ENCODE assay signal across 31 cellular contexts in the genomic region with DNA sequence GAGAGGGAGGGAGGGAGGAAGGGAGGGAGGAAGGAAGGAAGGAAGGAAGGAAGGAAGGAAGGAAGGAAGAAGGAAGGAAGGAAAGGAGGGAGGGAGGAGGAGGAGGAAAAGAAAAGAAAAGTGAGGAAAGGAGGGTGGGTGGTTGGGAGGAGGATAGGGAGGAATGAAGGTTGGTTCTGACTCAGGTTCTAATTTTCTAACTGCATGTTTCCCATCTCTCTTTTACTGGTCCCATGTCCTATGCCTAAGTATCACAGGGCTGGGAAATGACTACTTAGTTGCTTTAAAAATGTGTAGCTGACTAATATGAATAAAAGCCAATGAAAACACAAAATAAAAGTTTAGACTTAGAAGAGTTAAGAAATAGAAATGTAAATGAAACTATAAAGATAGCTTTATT.
A peak's percentile ranks its signal among the peaks of the same experiment; 100 is the strongest.
DNase-seq lines count a peak whose midpoint lies in the region; ATAC-seq, FAIRE-seq and TF ChIP-seq lines count a peak whose summit lies in the region.
"Had no signal": no experiment of that assay in that cellular context is flagged by ENCODE, and none has a peak within 500 bp of the region (broad histone marks: within the 10 kb centered on the region; RNA-seq: fewer than 3 reads in every experiment).

No MANE protein-coding gene starts in this region.

- H3K27ac ChIP-seq in HepG2 (ENCODE audit: extremely low read length, insufficient read depth, low read length) (no peak overlapping the region), right lobe of liver (no peak overlapping the region), SK-N-MC (peak overlapping the region; percentile 98), K562 (ENCODE audit: extremely low read depth, low read depth, low read length) (no peak overlapping the region)
- H3K27ac ChIP-seq: 22Rv1; A549; BLaER1; BLaER1 treated with 17β-estradiol and CSF1 and Interleukin-3, amounts not matched to agents 10 nM and 100 nM; C4-2B had no signal

- TF ChIP-seq POLR2A in HepG2 (IDR thresholded peaks at IDR 0.05; ENCODE audit: insufficient read depth in 1 of 2, low read depth in 2 of 2, low read length in 2 of 2) (no peak), right lobe of liver (IDR thresholded peaks at IDR 0.05) (no peak), K562 (conservative IDR thresholded peaks at IDR 0.05) (no peak)

- H3K4me3 ChIP-seq in HepG2 (replicated peaks in 1 of 3; ENCODE audit: insufficient read depth in 1 of 3, low read depth in 2 of 3, low read length in 3 of 3) = no peak overlapping the region
- H3K4me3 ChIP-seq in right lobe of liver = no peak overlapping the region
- no peak overlapping the region; the same call in 1 of the 2 replicates for H3K4me3 ChIP-seq in SK-N-MC
- no peak overlapping the region for H3K4me3 ChIP-seq in K562
- H3K4me3 ChIP-seq in H7 (ENCODE audit: insufficient read depth, low read depth, low read length) = no peak overlapping the region
- H3K4me3 ChIP-seq: A549; BLaER1; BLaER1 treated with 17β-estradiol and CSF1 and Interleukin-3, amounts not matched to agents 10 nM and 100 nM had no signal

- POLR2A ChIA-PET in HepG2 (lab: Yijun Ruan, JAX) (no interaction called here), K562 (lab: Yijun Ruan, JAX) (no interaction called here)

- H3K4me1 ChIP-seq in HepG2 (ENCODE audit: insufficient read depth, low read length) = no peaks in the 10 kb centered on the region
- H3K4me1 ChIP-seq in right lobe of liver = no peaks in the 10 kb centered on the region
- H3K4me1 ChIP-seq in K562 (replicated peaks in 1 of 2; ENCODE audit: control insufficient read depth in 2 of 2, insufficient read depth in 2 of 2, low read length in 2 of 2) = no peaks in the 10 kb centered on the region
- H3K4me1 ChIP-seq: A549; BE2C; BLaER1; BLaER1 treated with 17β-estradiol and CSF1 and Interleukin-3, amounts not matched to agents 10 nM and 100 nM; Caco-2 had no signal

- no peak for TF ChIP-seq EP300 in HepG2 (IDR thresholded peaks at IDR 0.05; ENCODE audit: low read depth in 2 of 2, low read length in 2 of 2)
- no peak for TF ChIP-seq EP300 in HepG2 (CRISPR knock-in tag; IDR thresholded peaks at IDR 0.05; ENCODE audit: borderline replicate concordance)
- TF ChIP-seq EP300 in K562 (IDR thresholded peaks at IDR 0.05; ENCODE audit: low read length) = no peak

- no peak overlapping the region for H3K4me2 ChIP-seq in HepG2 (ENCODE audit: low read depth, low read length)
- H3K4me2 ChIP-seq in K562 (ENCODE audit: insufficient read depth, low read length) = no peak overlapping the region
- H3K4me2 ChIP-seq: A549; BLaER1; BLaER1 treated with 17β-estradiol and CSF1 and Interleukin-3, amounts not matched to agents 10 nM and 100 nM had no signal

- H4K20me1 ChIP-seq in HepG2 (ENCODE audit: insufficient read depth, low read length) = no peaks in the 10 kb centered on the region
- no peaks in the 10 kb centered on the region for H4K20me1 ChIP-seq in K562 (replicated peaks; ENCODE audit: control insufficient read depth, insufficient read depth, low read length)
- H4K20me1 ChIP-seq: BLaER1; BLaER1 treated with 17β-estradiol and CSF1 and Interleukin-3, amounts not matched to agents 10 nM and 100 nM had no signal

- ATAC-seq in HepG2 (no peak), right lobe of liver (no peak), K562 (no peak)
- ATAC-seq: A549; CD8-positive, alpha-beta T cell had no signal

- H3K9me3 ChIP-seq in HepG2 (ENCODE audit: low read length) (peaks cover 49% of the 10 kb centered on the region), right lobe of liver (no peaks in the 10 kb centered on the region), SK-N-MC (ENCODE audit: low read depth, low read length) (no peaks in the 10 kb centered on the region), K562 (replicated peaks; ENCODE audit: control insufficient read depth, insufficient read depth, low read depth, low read length) (no peaks in the 10 kb centered on the region)
- H3K9me3 ChIP-seq: A549; BE2C; BLaER1; BLaER1 treated with 17β-estradiol and CSF1 and Interleukin-3, amounts not matched to agents 10 nM and 100 nM; Caco-2 had no signal

- CTCF ChIA-PET in HepG2 (lab: Yijun Ruan, JAX; ENCODE audit: low intra/inter-chr PET ratio, low total read pairs) (no interaction called here), K562 (lab: Yijun Ruan, JAX; ENCODE audit: low intra/inter-chr PET ratio) (no interaction called here)

- no peak for TF ChIP-seq CTCF in HepG2 (CRISPR knock-in tag; IDR thresholded peaks at IDR 0.05)
- no peak for TF ChIP-seq CTCF in right lobe of liver (IDR thresholded peaks at IDR 0.05)
- no peak for TF ChIP-seq CTCF in K562 (IDR thresholded peaks at IDR 0.05 in 2 of 3, conservative IDR thresholded peaks at IDR 0.05 in 1 of 3; ENCODE audit: insufficient read depth in 2 of 3, low read depth in 1 of 3, low read length in 3 of 3)

- no TSS peak for BruUV-seq in HepG2 (replicated peaks; lab: Mats Ljungman, UMichigan)
- BruUV-seq in K562 (replicated peaks; lab: Mats Ljungman, UMichigan) = no TSS peak

- TF ChIP-seq RAD21 in HepG2 (CRISPR knock-in tag; IDR thresholded peaks at IDR 0.05) (no peak), K562 (CRISPR knock-in tag; conservative IDR thresholded peaks at IDR 0.05 in 1 of 2, IDR thresholded peaks at IDR 0.05 in 1 of 2) (no peak)

- H3K79me2 ChIP-seq in HepG2 (ENCODE audit: insufficient read depth, low read length) = no peaks in the 10 kb centered on the region
- no peaks in the 10 kb centered on the region for H3K79me2 ChIP-seq in K562 (ENCODE audit: control insufficient read depth, insufficient read depth, low read length)

- H3K27me3 ChIP-seq in HepG2 (ENCODE audit: control insufficient read depth in 1 of 2, insufficient read depth in 2 of 2, low read length in 2 of 2) (no peaks in the 10 kb centered on the region), right lobe of liver (no peaks in the 10 kb centered on the region), K562 (ENCODE audit: control insufficient read depth in 2 of 2, insufficient read depth in 2 of 2, low read length in 2 of 2) (no peaks in the 10 kb centered on the region), H7 (ENCODE audit: control insufficient read depth, insufficient read depth, low read length) (no peaks in the 10 kb centered on the region)
- H3K27me3 ChIP-seq: BE2C; BLaER1; BLaER1 treated with 17β-estradiol and CSF1 and Interleukin-3, amounts not matched to agents 10 nM and 100 nM had no signal

- FAIRE-seq in HepG2 (lab: Jason Lieb, UNC) (no peak), K562 (lab: Jason Lieb, UNC) (no peak)
- FAIRE-seq: A549, D721Med had no signal

- H3K36me3 ChIP-seq in HepG2 (replicated peaks in 1 of 2; ENCODE audit: control insufficient read depth in 1 of 2, insufficient read depth in 2 of 2, low read length in 2 of 2) (no peaks in the 10 kb centered on the region), right lobe of liver (no peaks in the 10 kb centered on the region), SK-N-MC (ENCODE audit: insufficient read depth, low read length) (no peaks in the 10 kb centered on the region), K562 (ENCODE audit: control insufficient read depth, insufficient read depth, low read length) (no peaks in the 10 kb centered on the region), H7 (replicated peaks; ENCODE audit: control insufficient read depth, insufficient read depth, low read length) (no peaks in the 10 kb centered on the region)
- H3K36me3 ChIP-seq: BE2C; BLaER1; BLaER1 treated with 17β-estradiol and CSF1 and Interleukin-3, amounts not matched to agents 10 nM and 100 nM had no signal

- DNase-seq in HepG2 (ENCODE audit: low spot score) = no peak
- no peak for DNase-seq in right lobe of liver
- peak; percentile 42 for DNase-seq in SK-N-MC (ENCODE audit: low read depth, low spot score)
- DNase-seq in K562 (ENCODE audit: extremely low read depth in 1 of 4, low spot score in 3 of 4) = no peak
- DNase-seq in H7 = no peak
- DNase-seq in AML-193 (lab: John Stamatoyannopoulos, UW) = no peak
- DNase-seq: 8988T; ACHN; BE2C; C1 segment of cervical spinal cord; Caco-2; Calu3; CD4-positive, alpha-beta memory T cell; CD4-positive, alpha-beta T cell; CD4-positive, CD25-positive, alpha-beta regulatory T cell; CD8-positive, alpha-beta memory T cell; CD8-positive, alpha-beta T cell; COR-L47; DMS 273 treated with DMSO at 0.1 percent for 48 hours; DMS153; DMS53; DMS79; DMS79 treated with DMSO at 0.1 percent for 48 hours; DND-41; EL had no signal

- no peaks in the 10 kb centered on the region for H3K9me1 ChIP-seq in K562 (ENCODE audit: control insufficient read depth, insufficient read depth, low read length)

- intact Hi-C loops in HepG2 (cut with micrococcal nuclease; ENCODE audit: unreplicated experiment) (no loop called here), right lobe of liver (cut with DNase I) (no loop called here), K562 (cut with micrococcal nuclease) (no loop called here)

- in situ Hi-C loops in HepG2 (cut with HindIII; ENCODE audit: extremely low pct_ligation_motif_present, low pct_unique_long_range_greater_than_20kb) = no loop called here
- in situ Hi-C loops in K562 (cut with MboI) = no loop called here

- H3K9ac ChIP-seq in HepG2 (ENCODE audit: insufficient read depth, low read depth, low read length) (no peak overlapping the region), SK-N-MC (ENCODE audit: insufficient read length) (no peak overlapping the region), K562 (ENCODE audit: insufficient read depth in 1 of 2, low read depth in 2 of 2, low read length in 2 of 2) (no peak overlapping the region)
- H3K9ac ChIP-seq: BLaER1; BLaER1 treated with 17β-estradiol and CSF1 and Interleukin-3, amounts not matched to agents 10 nM and 100 nM had no signal

- H2AFZ ChIP-seq in HepG2 (ENCODE audit: low read length) = no peak overlapping the region
- H2AFZ ChIP-seq in K562 (ENCODE audit: low read depth, low read length) = no peak overlapping the region

TF ChIP-seq in HepG2, 621 proteins besides CTCF, POLR2A, EP300 and RAD21:
- TF ChIP-seq ATAD3A (CRISPR knock-in tag; IDR thresholded peaks at IDR 0.05) = no peak
- TF ChIP-seq HNRNPK (IDR thresholded peaks at IDR 0.05; ENCODE audit: low read depth, low read length, poor library complexity, severe bottlenecking) = peak; percentile 63
TF ChIP-seq in HepG2: peak in this region for 1.

TF ChIP-seq in K562, 482 proteins besides CTCF, POLR2A, EP300 and RAD21:
- TF ChIP-seq ZNF695 (CRISPR knock-in tag; IDR thresholded peaks at IDR 0.05) = no peak
- TF ChIP-seq PCBP2 (IDR thresholded peaks at IDR 0.05; ENCODE audit: low read depth, low read length, poor library complexity, severe bottlenecking) = peak; percentile 95
